In genomic region chr15:63345391-63345752, GRCh38 we compare ENCODE assay signal across 2 cellular contexts.
TF ChIP-seq lines count a peak whose summit lies in the region.

No MANE protein-coding gene starts in this region.

TF ChIP-seq in A549, 52 proteins besides CTCF, POLR2A, EP300 and RAD21:
- TF ChIP-seq REST (IDR thresholded peaks at IDR 0.05), result no peak
- TF ChIP-seq MAFK (IDR thresholded peaks at IDR 0.05; ENCODE audit: partially characterized antibody), result no peak
- TF ChIP-seq TP53 (CRISPR knock-in tag; IDR thresholded peaks at IDR 0.05), result no peak
- no peak for TF ChIP-seq JUNB (IDR thresholded peaks at IDR 0.05)
- no peak for TF ChIP-seq ZC3H11A (IDR thresholded peaks at IDR 0.05)
- TF ChIP-seq POLR2AphosphoS2 (conservative IDR thresholded peaks at IDR 0.05; ENCODE audit: low read length), result no peak
- TF ChIP-seq, protein P1, sequence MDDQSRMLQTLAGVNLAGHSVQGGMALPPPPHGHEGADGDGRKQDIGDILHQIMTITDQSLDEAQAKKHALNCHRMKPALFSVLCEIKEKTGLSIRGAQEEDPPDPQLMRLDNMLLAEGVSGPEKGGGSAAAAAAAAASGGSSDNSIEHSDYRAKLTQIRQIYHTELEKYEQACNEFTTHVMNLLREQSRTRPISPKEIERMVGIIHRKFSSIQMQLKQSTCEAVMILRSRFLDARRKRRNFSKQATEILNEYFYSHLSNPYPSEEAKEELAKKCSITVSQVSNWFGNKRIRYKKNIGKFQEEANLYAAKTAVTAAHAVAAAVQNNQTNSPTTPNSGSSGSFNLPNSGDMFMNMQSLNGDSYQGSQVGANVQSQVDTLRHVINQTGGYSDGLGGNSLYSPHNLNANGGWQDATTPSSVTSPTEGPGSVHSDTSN (IDR thresholded peaks at IDR 0.05), result no peak
- TF ChIP-seq HES2 (IDR thresholded peaks at IDR 0.05), result no peak
- TF ChIP-seq SREBF2 (IDR thresholded peaks at IDR 0.05), result no peak
- TF ChIP-seq EHMT2 (IDR thresholded peaks at IDR 0.05; ENCODE audit: low read depth), result no peak

TF ChIP-seq in IMR-90, 13 proteins besides CTCF, POLR2A, EP300 and RAD21:
- TF ChIP-seq ELK1 (IDR thresholded peaks at IDR 0.05; ENCODE audit: borderline replicate concordance, low read depth, low read length) (no peak), SMC3 (IDR thresholded peaks at IDR 0.05; ENCODE audit: low read depth, low read length) (no peak), BHLHE40 (IDR thresholded peaks at IDR 0.05; ENCODE audit: low read depth, low read length) (no peak), MAZ (IDR thresholded peaks at IDR 0.05; ENCODE audit: borderline replicate concordance, low read depth, low read length) (no peak), NFE2L2 (IDR thresholded peaks at IDR 0.05; ENCODE audit: low read depth, low read length) (no peak), CHD1 (IDR thresholded peaks at IDR 0.05; ENCODE audit: low read depth, low read length) (no peak), CEBPB (IDR thresholded peaks at IDR 0.05; ENCODE audit: low read depth, low read length) (no peak), MXI1 (IDR thresholded peaks at IDR 0.05; ENCODE audit: borderline replicate concordance, low read depth, low read length) (no peak), MAFK (IDR thresholded peaks at IDR 0.05; ENCODE audit: low read depth, low read length) (no peak), RFX5 (IDR thresholded peaks at IDR 0.05; ENCODE audit: low read depth, low read length) (no peak), FOS (IDR thresholded peaks at IDR 0.05; ENCODE audit: low read depth, low read length) (no peak), RCOR1 (IDR thresholded peaks at IDR 0.05; ENCODE audit: insufficient replicate concordance, low read length) (no peak)
- TF ChIP-seq, protein P2, sequence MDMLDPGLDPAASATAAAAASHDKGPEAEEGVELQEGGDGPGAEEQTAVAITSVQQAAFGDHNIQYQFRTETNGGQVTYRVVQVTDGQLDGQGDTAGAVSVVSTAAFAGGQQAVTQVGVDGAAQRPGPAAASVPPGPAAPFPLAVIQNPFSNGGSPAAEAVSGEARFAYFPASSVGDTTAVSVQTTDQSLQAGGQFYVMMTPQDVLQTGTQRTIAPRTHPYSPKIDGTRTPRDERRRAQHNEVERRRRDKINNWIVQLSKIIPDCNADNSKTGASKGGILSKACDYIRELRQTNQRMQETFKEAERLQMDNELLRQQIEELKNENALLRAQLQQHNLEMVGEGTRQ (IDR thresholded peaks at IDR 0.05; ENCODE audit: low read depth, low read length), result no peak
